Comparison of ENCODE assay signal across 24 cellular contexts in the genomic region with DNA sequence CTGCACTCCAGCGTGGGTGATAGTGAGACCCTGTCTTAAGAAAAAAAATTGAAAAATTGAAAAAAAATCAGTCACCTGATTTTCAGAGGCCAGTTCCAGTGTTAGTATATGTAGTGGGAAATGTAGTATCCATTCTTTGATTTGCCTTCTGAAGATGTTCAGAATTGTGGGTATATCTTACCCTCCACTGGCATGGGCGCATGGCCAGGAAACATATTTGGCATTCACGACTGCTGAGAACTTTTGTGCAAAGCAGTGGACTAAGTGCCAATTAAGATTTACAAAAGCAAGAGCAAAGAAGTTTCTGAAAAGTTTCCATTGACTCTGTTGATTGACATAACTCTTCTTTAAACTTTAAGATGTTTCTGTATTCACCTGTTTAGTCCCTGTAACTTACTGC.
"Had no signal": no experiment of that assay in that cellular context is flagged by ENCODE, and none has a peak within 500 bp of the region (broad histone marks: within the 10 kb centered on the region; RNA-seq: fewer than 3 reads in every experiment).

No MANE protein-coding gene starts in this region.

- H3K27ac ChIP-seq: adrenal gland, epithelial cell of prostate, left lung, parathyroid adenoma, skin epidermis, suprapubic skin, tibial nerve had no signal

- DNase-seq: activated CD4-positive, alpha-beta T cell treated with anti-CD3 and anti-CD28 coated beads for 4 hours; activated CD4-positive, alpha-beta T cell treated with anti-CD3 and anti-CD28 coated beads, Interleukin-2, amount 50 U/mL, for 48 hours; activated CD4-positive, CD25-positive, alpha-beta regulatory T cell; activated CD8-positive, alpha-beta memory T cell treated with anti-CD3 and anti-CD28 coated beads, Interleukin-2, amount 50 U/mL, for 48 hours; activated naive CD4-positive, alpha-beta T cell; activated T-cell treated with anti-CD3 and anti-CD28 coated beads, Interleukin-2, amount 50 U/mL, for 4 hours; adrenal gland; kidney; left lung; mammary epithelial cell; stimulated activated CD4-positive, alpha-beta T cell treated with anti-CD3 and anti-CD28 coated beads, Interleukin-2, amount 100 ng/mL, for 24 hours; stimulated activated naive CD8-positive, alpha-beta T cell treated with anti-CD3 and anti-CD28 coated beads, Interleukin-15, amount 100 ng/mL, for 72 hours; SW 1271; T-helper 17 cell had no signal

- H3K9ac ChIP-seq: parathyroid adenoma had no signal

- H3K4me3 ChIP-seq: adrenal gland, left lung, skin epidermis, suprapubic skin, tibial nerve had no signal

- H3K27ac Mint-ChIP-seq: activated naive CD8-positive, alpha-beta T cell; activated T-helper 2 cell treated with anti-CD3 and anti-CD28 coated beads, Interferon-gamma antibody, Interleukin-2, Interleukin-4, amounts not matched to agents 10 μg/mL and 5 μg/mL and 100 μg/mL, durations not matched to agents 14 hours and 24 hours and 36 hours; mesothelial cell of epicardium; natural killer cell treated with Interleukin-12 subunit alpha and Interleukin-12 subunit beta and Interleukin-15 and Interleukin-18, amount 100 ng/mL, for 72 hours; stimulated activated effector memory CD8-positive, alpha-beta T cell treated with anti-CD3 and anti-CD28 coated beads, Interleukin-12 subunit alpha, Interleukin-12 subunit beta, amount 100 ng/mL, for 72 hours; stimulated activated naive CD8-positive, alpha-beta T cell treated with anti-CD3 and anti-CD28 coated beads, Interleukin-15, amount 100 ng/mL, for 72 hours; T-helper 17 cell had no signal

- H3K9me3 ChIP-seq: adrenal gland, left lung, suprapubic skin, tibial nerve had no signal

- H3K79me2 ChIP-seq: parathyroid adenoma had no signal

- ATAC-seq: activated T-cell treated with anti-CD3 and anti-CD28 coated beads, Interleukin-2, amount 50 U/mL, for 4 hours; left lung; natural killer cell treated with Interleukin-12 subunit alpha and Interleukin-12 subunit beta and Interleukin-15 and Interleukin-18, amount 100 ng/mL, for 72 hours; stimulated activated effector memory CD8-positive, alpha-beta T cell treated with anti-CD3 and anti-CD28 coated beads, Interleukin-12 subunit alpha, Interleukin-12 subunit beta, amount 100 ng/mL, for 72 hours; stimulated activated naive CD8-positive, alpha-beta T cell treated with anti-CD3 and anti-CD28 coated beads, Interleukin-15, amount 100 ng/mL, for 72 hours; T-helper 17 cell had no signal

- H3K4me1 Mint-ChIP-seq: stimulated activated effector memory CD8-positive, alpha-beta T cell treated with anti-CD3 and anti-CD28 coated beads, Interleukin-12 subunit alpha, Interleukin-12 subunit beta, amount 100 ng/mL, for 72 hours; stimulated activated naive CD8-positive, alpha-beta T cell treated with anti-CD3 and anti-CD28 coated beads, Interleukin-15, amount 100 ng/mL, for 72 hours; T-helper 17 cell had no signal

- H3K9me3 Mint-ChIP-seq: activated T-cell treated with anti-CD3 and anti-CD28 coated beads, Interleukin-2, amount 50 U/mL, for 4 hours; activated T-helper 2 cell treated with anti-CD3 and anti-CD28 coated beads, Interferon-gamma antibody, Interleukin-2, Interleukin-4, amounts not matched to agents 10 μg/mL and 5 μg/mL and 100 μg/mL, durations not matched to agents 14 hours and 24 hours and 36 hours; mesothelial cell of epicardium; natural killer cell treated with Interleukin-12 subunit alpha and Interleukin-12 subunit beta and Interleukin-15 and Interleukin-18, amount 100 ng/mL, for 72 hours; stimulated activated effector memory CD8-positive, alpha-beta T cell treated with anti-CD3 and anti-CD28 coated beads, Interleukin-12 subunit alpha, Interleukin-12 subunit beta, amount 100 ng/mL, for 72 hours; stimulated activated naive CD8-positive, alpha-beta T cell treated with anti-CD3 and anti-CD28 coated beads, Interleukin-15, amount 100 ng/mL, for 72 hours had no signal

- H3K4me1 ChIP-seq: adrenal gland, left lung, suprapubic skin, tibial nerve had no signal

- H3K36me3 Mint-ChIP-seq: activated naive CD8-positive, alpha-beta T cell; natural killer cell treated with Interleukin-12 subunit alpha and Interleukin-12 subunit beta and Interleukin-15 and Interleukin-18, amount 100 ng/mL, for 72 hours; stimulated activated effector memory CD8-positive, alpha-beta T cell treated with anti-CD3 and anti-CD28 coated beads, Interleukin-12 subunit alpha, Interleukin-12 subunit beta, amount 100 ng/mL, for 72 hours had no signal

- H3K4me3 Mint-ChIP-seq: activated naive CD8-positive, alpha-beta T cell; activated T-cell treated with anti-CD3 and anti-CD28 coated beads, Interleukin-2, amount 50 U/mL, for 4 hours; mesothelial cell of epicardium; natural killer cell treated with Interleukin-12 subunit alpha and Interleukin-12 subunit beta and Interleukin-15 and Interleukin-18, amount 100 ng/mL, for 72 hours; stimulated activated effector memory CD8-positive, alpha-beta T cell treated with anti-CD3 and anti-CD28 coated beads, Interleukin-12 subunit alpha, Interleukin-12 subunit beta, amount 100 ng/mL, for 72 hours; stimulated activated naive CD8-positive, alpha-beta T cell treated with anti-CD3 and anti-CD28 coated beads, Interleukin-15, amount 100 ng/mL, for 72 hours; T-helper 17 cell had no signal

- H2AFZ ChIP-seq: parathyroid adenoma had no signal

- H3K36me3 ChIP-seq: adrenal gland, left lung, suprapubic skin, tibial nerve had no signal

- H3K27me3 Mint-ChIP-seq: activated naive CD8-positive, alpha-beta T cell; natural killer cell treated with Interleukin-12 subunit alpha and Interleukin-12 subunit beta and Interleukin-15 and Interleukin-18, amount 100 ng/mL, for 72 hours had no signal

- FAIRE-seq: kidney had no signal

- H3K27me3 ChIP-seq: adrenal gland, left lung, suprapubic skin, tibial nerve had no signal
